ENCODE assay signal across 19 cellular contexts in the genomic region with DNA sequence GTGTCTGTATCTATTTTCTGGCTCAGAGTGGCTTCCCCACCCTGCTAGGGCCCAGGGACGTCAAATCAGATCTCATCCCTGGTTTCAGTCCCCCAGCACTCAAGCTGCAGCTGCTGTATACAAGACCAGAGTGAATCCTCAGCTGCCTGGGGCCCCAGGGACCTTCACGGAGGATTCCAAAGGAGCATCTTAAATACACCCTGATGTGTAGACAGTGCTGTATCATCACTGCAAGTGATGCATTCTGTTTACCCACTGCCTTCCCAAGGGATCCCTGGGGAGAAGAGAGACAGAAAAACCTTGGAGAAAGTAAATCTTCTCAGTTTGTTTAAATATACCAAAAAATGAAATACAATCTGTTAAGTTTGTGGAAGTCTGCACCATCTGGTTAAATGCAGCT.
DNase-seq lines count a peak whose midpoint lies in the region; TF ChIP-seq lines count a peak whose summit lies in the region.
"Had no signal": no experiment of that assay in that cellular context is flagged by ENCODE, and none has a peak within 500 bp of the region (broad histone marks: within the 10 kb centered on the region; RNA-seq: fewer than 3 reads in every experiment).

No MANE protein-coding gene starts in this region.

- H3K4me1 Mint-ChIP-seq in osteocyte (ENCODE audit: unreplicated experiment) = peaks cover 16% of the 10 kb centered on the region
- H3K4me1 Mint-ChIP-seq: B cell, CD14-positive monocyte, IgD-negative memory B cell had no signal

- H3K4me3 ChIP-seq in fibroblast of mammary gland (ENCODE audit: control insufficient read depth, low read depth, low read length) = no peak overlapping the region
- H3K4me3 ChIP-seq: A549 had no signal

- TF ChIP-seq CTCF in fibroblast of mammary gland (conservative IDR thresholded peaks at IDR 0.05; ENCODE audit: control insufficient read depth, insufficient read depth, low read depth, low read length) (no peak), osteocyte (IDR thresholded peaks at IDR 0.05) (no peak)

- H3K9me3 Mint-ChIP-seq in osteocyte (ENCODE audit: unreplicated experiment) = no peaks in the 10 kb centered on the region
- H3K9me3 Mint-ChIP-seq: IgD-negative memory B cell had no signal

- DNase-seq in NCI-H1694 (lab: John Stamatoyannopoulos, UW) = peak; percentile 82
- peak; percentile 93 for DNase-seq in NCI-H524 treated with DMSO at 0.1 percent for 48 hours (lab: John Stamatoyannopoulos, UW)
- DNase-seq in fibroblast of mammary gland (ENCODE audit: low read depth) = peak; percentile 55
- DNase-seq in osteocyte (ENCODE audit: extremely low spot score, unreplicated experiment) = no peak
- DNase-seq in NCI-H2029 treated with DMSO at 0.1 percent for 48 hours (lab: John Stamatoyannopoulos, UW) = no peak
- DNase-seq in NCI-H128 (lab: John Stamatoyannopoulos, UW; ENCODE audit: unreplicated experiment) = no peak
- DNase-seq in glomerular visceral epithelial cell (ENCODE audit: extremely low spot score) = no peak
- DNase-seq in activated naive CD4-positive, alpha-beta T cell treated with Interleukin-2 at 50 U/mL for 16 hours = no peak
- DNase-seq: EL, GF-D8, MV-4-11, NCI-H1105 treated with DMSO at 0.1 percent for 48 hours, NCI-H187 treated with DMSO at 0.1 percent for 48 hours, NCI-H748 treated with DMSO at 0.1 percent for 48 hours, SIG-M5 had no signal

- H3K4me3 Mint-ChIP-seq in osteocyte (ENCODE audit: unreplicated experiment) = no peak overlapping the region
- H3K4me3 Mint-ChIP-seq: B cell, CD14-positive monocyte, IgD-negative memory B cell had no signal

- H3K36me3 Mint-ChIP-seq in osteocyte (ENCODE audit: unreplicated experiment) = peaks cover 19% of the 10 kb centered on the region
- H3K36me3 Mint-ChIP-seq: CD14-positive monocyte, IgD-negative memory B cell had no signal

- peak overlapping the region; percentile 87 for H3K27ac Mint-ChIP-seq in osteocyte (ENCODE audit: unreplicated experiment)
- H3K27ac Mint-ChIP-seq: B cell, CD14-positive monocyte, IgD-negative memory B cell had no signal

- no peaks in the 10 kb centered on the region for H3K27me3 Mint-ChIP-seq in osteocyte (ENCODE audit: unreplicated experiment)
- H3K27me3 Mint-ChIP-seq: B cell had no signal

Comparison
In these comparisons a context has a peak if more than half of its experiments do, and no peak if none do; other contexts are left out.
1. DNase-seq: peak in NCI-H1694 (single experiment), NCI-H524 treated with DMSO at 0.1 percent for 48 hours (single experiment) and fibroblast of mammary gland (single experiment); none in osteocyte (single experiment), NCI-H2029 treated with DMSO at 0.1 percent for 48 hours (single experiment), NCI-H128 (single experiment), glomerular visceral epithelial cell (single experiment) and activated naive CD4-positive, alpha-beta T cell treated with Interleukin-2 at 50 U/mL for 16 hours (single experiment).